ENCODE assay signal across 8 cellular contexts in the genomic region with DNA sequence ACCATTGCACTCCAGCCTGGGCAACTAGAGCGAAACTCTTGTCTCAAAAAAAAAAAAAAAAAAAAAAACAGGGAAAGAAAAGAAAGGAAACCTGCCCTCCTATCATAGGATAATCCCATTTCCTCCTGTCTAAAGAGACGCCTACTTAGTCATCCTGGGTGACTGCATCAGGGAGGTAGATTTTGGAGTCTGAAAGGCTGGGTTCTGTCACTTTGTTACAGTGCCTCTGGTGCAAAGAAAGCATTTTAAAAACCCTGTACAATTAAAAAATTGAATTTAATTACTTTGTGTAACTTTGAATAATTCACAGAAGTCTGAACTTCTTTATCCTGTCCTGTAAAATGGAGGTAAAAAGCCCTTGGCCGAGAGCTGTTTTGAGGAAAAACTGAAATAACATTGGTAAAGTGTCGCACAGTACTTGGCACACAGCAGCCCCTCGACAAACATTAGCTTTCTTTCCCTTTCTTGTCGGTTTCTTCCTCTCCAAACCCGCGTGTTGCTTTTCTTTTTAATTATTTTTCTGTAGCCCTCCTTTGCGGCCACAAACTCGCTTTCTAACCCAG. TPM values are rescaled to one million over a fixed set of nuclear protein-coding genes. Genes with fewer than 3 reads are reported as not detected.
DNase-seq lines count a peak whose midpoint lies in the region; ATAC-seq, FAIRE-seq and TF ChIP-seq lines count a peak whose summit lies in the region.

No MANE protein-coding gene starts in this region.

- no peak for FAIRE-seq in GM12878 (lab: Jason Lieb, UNC)

- WGBS in HUES64: 74% methylated on average over 10 of the region's 10 CpGs
- WGBS in GM12878 (ENCODE audit: insufficient coverage, insufficient replicate concordance, low lambda C conversion rate, missing lambda C conversion rate): 18% methylated on average over 9 of the region's 10 CpGs
- whole genome bisulfite sequencing in liver: 56% methylated on average over 10 of the region's 10 CpGs

- H2AFZ ChIP-seq in GM12878 (ENCODE audit: control insufficient read depth, low read depth, low read length): peak overlapping the region; percentile 95

- H3K4me3 ChIP-seq in HUES64 (ENCODE audit: low read length) (peak overlapping the region; percentile 93), GM12878 (peak overlapping the region; percentile 70), liver (ENCODE audit: low read depth in 1 of 3, low read length in 3 of 3) (peak overlapping the region; percentile 46 to 98 (median 83)), upper lobe of right lung (peak overlapping the region; percentile 92)

- H3K79me2 ChIP-seq in GM12878 (ENCODE audit: control insufficient read depth, insufficient read depth, low read length): peaks cover 41% of the 10 kb centered on the region

- H4K20me1 ChIP-seq in GM12878 (ENCODE audit: control insufficient read depth, insufficient read depth): no peaks in the 10 kb centered on the region

- H3K9ac ChIP-seq in HUES64 (ENCODE audit: low read depth, low read length) (no peak overlapping the region; the same call in 1 of the 2 replicates), GM12878 (ENCODE audit: control insufficient read depth, insufficient read depth, low read length) (peak overlapping the region; percentile 86), liver (ENCODE audit: low read depth in 1 of 2, low read length in 2 of 2) (peak overlapping the region; percentile 22 to 70)

- intact Hi-C loops in CD4-positive, alpha-beta T cell (cut with DNase I, micrococcal nuclease): loop anchor here in 1 of 2 experiments (2.0 to 5.0 kb wide), 4 partner anchors 16 to 184 kb away; a partner anchor contains a TSS
- intact Hi-C loops in GM12878 (cut with micrococcal nuclease; ENCODE audit: unreplicated experiment) (no loop called here), upper lobe of right lung (cut with DNase I) (loop anchor here (10.0 kb wide), 1 partner anchor 46 kb away; a partner anchor contains a TSS)

- no peak for TF ChIP-seq POLR2A in GM12878 (IDR thresholded peaks at IDR 0.05; ENCODE audit: low read depth, low read length)

- H3K4me1 ChIP-seq in HUES64 (ENCODE audit: insufficient read depth, low read length) (no peaks in the 10 kb centered on the region), GM12878 (ENCODE audit: control insufficient read depth, insufficient read depth, low read length) (peaks cover 3% of the 10 kb centered on the region; the same call in 1 of the 2 replicates), liver (ENCODE audit: control insufficient read depth in 4 of 4, insufficient read depth in 4 of 4, low read length in 3 of 4) (peaks cover 3 to 14% (median 12%) of the 10 kb centered on the region in 4 donors), upper lobe of right lung (peaks cover 14% of the 10 kb centered on the region)

- peak overlapping the region; percentile 100 for H3K4me3 Mint-ChIP-seq in CD4-positive, alpha-beta T cell

- RAD21 ChIA-PET in GM12878 (lab: Charles Lee; ENCODE audit: unreplicated experiment): interaction anchor here (0.7 to 4.3 kb wide), 16 partner anchors 10 to 183 kb away, joined by 3 to 25 read pairs (median 4); a partner anchor contains a TSS

- no peak for TF ChIP-seq EP300 in GM12878 (IDR thresholded peaks at IDR 0.05; ENCODE audit: borderline replicate concordance in 1 of 2, control insufficient read depth in 1 of 2, low read depth in 2 of 2, low read length in 2 of 2)

- H3K27me3 ChIP-seq in CD4-positive, alpha-beta T cell (ENCODE audit: control insufficient read depth, insufficient read depth, low read length): no peaks in the 10 kb centered on the region
- no peaks in the 10 kb centered on the region for H3K27me3 ChIP-seq in HUES64 (ENCODE audit: insufficient read depth, low read length)
- H3K27me3 ChIP-seq in GM12878 (replicated peaks in 1 of 2; ENCODE audit: control insufficient read depth in 2 of 2, insufficient read depth in 2 of 2, low read length in 1 of 2): no peaks in the 10 kb centered on the region
- H3K27me3 ChIP-seq in liver (ENCODE audit: control insufficient read depth in 4 of 4, insufficient read depth in 4 of 4, low read length in 3 of 4): no peaks in the 10 kb centered on the region
- no peaks in the 10 kb centered on the region for H3K27me3 ChIP-seq in upper lobe of right lung

- BruUV-seq in GM12878 (replicated peaks; lab: Mats Ljungman, UMichigan): TSS peak; percentile 100

- H3K4me2 ChIP-seq in GM12878 (ENCODE audit: control insufficient read depth, insufficient read depth): peak overlapping the region; percentile 83

- H3K4me1 Mint-ChIP-seq in CD4-positive, alpha-beta T cell (ENCODE audit: low read depth): peaks cover 47% of the 10 kb centered on the region

- peaks cover 41% of the 10 kb centered on the region for H3K36me3 Mint-ChIP-seq in CD4-positive, alpha-beta T cell (ENCODE audit: low read depth)

- in situ Hi-C loops in GM12878 (cut with MboI): no loop called here

- H3K9me3 ChIP-seq in CD4-positive, alpha-beta T cell (ENCODE audit: control insufficient read depth, low read length): no peaks in the 10 kb centered on the region
- H3K9me3 ChIP-seq in HUES64 (ENCODE audit: insufficient read depth, low read depth, low read length) (no peaks in the 10 kb centered on the region), GM12878 (replicated peaks; ENCODE audit: control insufficient read depth, insufficient read depth, low read length) (no peaks in the 10 kb centered on the region), liver (ENCODE audit: control insufficient read depth in 4 of 4, low read length in 3 of 4) (no peaks in the 10 kb centered on the region), upper lobe of right lung (no peaks in the 10 kb centered on the region)

- TF ChIP-seq RAD21 in GM12878 (IDR thresholded peaks at IDR 0.05; ENCODE audit: insufficient read depth, low read depth, low read length) (no peak), liver (IDR thresholded peaks at IDR 0.05) (no peak)

- peak overlapping the region; percentile 81 for H3K27ac ChIP-seq in CD4-positive, alpha-beta T cell (ENCODE audit: low read depth, low read length)
- H3K27ac ChIP-seq in HUES64 (ENCODE audit: low read depth, low read length) (no peak overlapping the region), GM12878 (ENCODE audit: control insufficient read depth, insufficient read depth) (peak overlapping the region; percentile 92), liver (ENCODE audit: low read depth in 1 of 2, low read length in 2 of 2) (peak overlapping the region; percentile 45 to 92), upper lobe of right lung (peak overlapping the region; percentile 83)

- ATAC-seq in CD4-positive, alpha-beta T cell (ENCODE audit: poor library complexity): no peak
- ATAC-seq in GM12878: no peak
- no peak for ATAC-seq in upper lobe of right lung
- ATAC-seq in GM18520 (IDR thresholded peaks at IDR 0.05; ENCODE audit: unreplicated experiment): no peak
- ATAC-seq in HG03457 (IDR thresholded peaks at IDR 0.05; ENCODE audit: unreplicated experiment): no peak

- CTCF ChIA-PET in CD4-positive, alpha-beta T cell (lab: Charles Lee): interaction anchor here (0.8 to 3.2 kb wide), 15 partner anchors 10 to 97 kb away, joined by 3 to 27 read pairs (median 3); a partner anchor contains a TSS
- CTCF ChIA-PET in GM12878 (lab: Yijun Ruan, JAX): interaction anchor here (0.7 to 2.6 kb wide), 11 partner anchors 21 to 183 kb away, joined by 3 to 17 read pairs (median 7); a partner anchor contains a TSS

- H3K36me3 ChIP-seq in HUES64 (ENCODE audit: insufficient read depth, low read length) (no peaks in the 10 kb centered on the region; the same call in 1 of the 2 replicates), GM12878 (ENCODE audit: control insufficient read depth in 2 of 2, insufficient read depth in 2 of 2, low read length in 1 of 2) (no peaks in the 10 kb centered on the region; a peak in 1 of 4 replicates), liver (ENCODE audit: control insufficient read depth in 4 of 4, insufficient read depth in 3 of 4, low read depth in 1 of 4, low read length in 3 of 4) (no peaks in the 10 kb centered on the region), upper lobe of right lung (no peaks in the 10 kb centered on the region)

- no peak for TF ChIP-seq CTCF in CD4-positive, alpha-beta T cell (IDR thresholded peaks at IDR 0.05)
- TF ChIP-seq CTCF in GM12878 (IDR thresholded peaks at IDR 0.05 in 2 of 3, conservative IDR thresholded peaks at IDR 0.05 in 1 of 3; ENCODE audit: control insufficient read depth in 2 of 3, extremely low read depth in 1 of 3, insufficient read depth in 1 of 3, low read depth in 3 of 3, low read length in 3 of 3) (no peak), liver (IDR thresholded peaks at IDR 0.05; ENCODE audit: low read depth, low read length, missing input control) (no peak), upper lobe of right lung (IDR thresholded peaks at IDR 0.05) (no peak)

- SMC1A ChIA-PET in GM12878 (lab: Charles Lee; ENCODE audit: uncharacterized antibody, unreplicated experiment): interaction anchor here (0.7 to 2.9 kb wide), 12 partner anchors 21 to 103 kb away, joined by 3 to 18 read pairs (median 6); a partner anchor contains a TSS

- no peak for DNase-seq in CD4-positive, alpha-beta T cell
- DNase-seq in GM12878 (ENCODE audit: low read depth, low spot score): no peak
- DNase-seq in upper lobe of right lung: no peak
- DNase-seq in COLO668 (lab: John Stamatoyannopoulos, UW; ENCODE audit: unreplicated experiment): no peak

- H3K9me3 Mint-ChIP-seq in CD4-positive, alpha-beta T cell: no peaks in the 10 kb centered on the region

- H3K27me3 Mint-ChIP-seq in CD4-positive, alpha-beta T cell: no peaks in the 10 kb centered on the region

- peak overlapping the region; percentile 92 for H3K27ac Mint-ChIP-seq in CD4-positive, alpha-beta T cell

- POLR2A ChIA-PET in CD4-positive, alpha-beta T cell (lab: Charles Lee): interaction anchor here (0.7 to 9.2 kb wide), 37 partner anchors 8 to 360 kb away, joined by 3 to 175 read pairs (median 6); a partner anchor contains a TSS
- POLR2A ChIA-PET in GM12878 (lab: Charles Lee): interaction anchor here (0.6 to 2.5 kb wide), 18 partner anchors 15 to 528 kb away, joined by 3 to 16 read pairs (median 4); a partner anchor contains a TSS

RNA-seq across cellular contexts. Expression of a gene that starts 0.7 kb away (rescaled TPM):
- 10 to 100 TPM; 56.9 to 61.0 TPM for total RNA-seq in CD4-positive, alpha-beta T cell
- 76.7 TPM for polyA plus RNA-seq in HUES64 (2013, experiment 1 of 2)
- 86.6 TPM for polyA plus RNA-seq in HUES64 (2013, experiment 2 of 2)
- total RNA-seq in GM12878 (2013; cell fraction: nucleolus; rRNA removed): 223 and 249 TPM in 2 replicates
- 154 and 164 TPM in 2 replicates for total RNA-seq in GM12878 (2014; rRNA removed)
- total RNA-seq in GM12878 (2014; rRNA removed; fragmentation: Illumina TruSeq; extraction: Trizol): 145 and 147 TPM in 2 replicates
- total RNA-seq in GM12878 (2021): 153 and 154 TPM in 2 replicates
- polyA plus RNA-seq in GM12878 (2011; ENCODE audit: low read depth): 251 TPM
- polyA plus RNA-seq in GM12878 (2011; rRNA removed): 285 and 331 TPM in 2 replicates
- polyA plus RNA-seq in GM12878 (2011; cell fraction: cytosol; rRNA removed): 262 and 280 TPM in 2 replicates
- polyA plus RNA-seq in GM12878 (2011; cell fraction: nucleus; rRNA removed): 560 and 603 TPM in 2 replicates
- 155 and 221 TPM in 2 replicates for polyA plus RNA-seq in GM12878 (2012)
- 189 and 199 TPM in 2 replicates for polyA plus RNA-seq in GM12878 (2014; fragmentation: Illumina TruSeq; extraction: Trizol)
- 100 to 1,000 TPM; 150 to 151 TPM for polyA plus RNA-seq in GM12878 (2014; fragmentation: Nextera tagmentation; extraction: Ambion mirVana)
- 170 and 182 TPM in 2 replicates for polyA plus RNA-seq in GM12878 (2014; rRNA removed)
- 100 to 1,000 TPM; 196 to 206 TPM for polyA plus RNA-seq in GM12878 (2016; fragmentation: Nextera tagmentation; extraction: Ambion mirVana)
- 318 and 386 TPM in 2 replicates for polyA minus RNA-seq in GM12878 (2011; rRNA and poly(A)+ RNA removed)
- 63.9 and 75.7 TPM in 2 replicates for polyA minus RNA-seq in GM12878 (2011; cell fraction: cytosol; rRNA and poly(A)+ RNA removed)
- polyA minus RNA-seq in GM12878 (2011; cell fraction: nucleus; rRNA and poly(A)+ RNA removed): 138 and 194 TPM in 2 replicates
- total RNA-seq in liver: 10 to 100 TPM; 57.3 to 58.1 TPM
- 10 to 100 TPM; 32.1 to 33.1 TPM for polyA plus RNA-seq in liver
- 71.2 TPM for total RNA-seq in upper lobe of right lung

RNA-seq across cellular contexts. Expression of a gene that starts 40.2 kb away (rescaled TPM):
- 100 to 1,000 TPM; 187 to 188 TPM for total RNA-seq in CD4-positive, alpha-beta T cell
- 24.8 TPM for polyA plus RNA-seq in HUES64 (2013, experiment 1 of 2)
- polyA plus RNA-seq in HUES64 (2013, experiment 2 of 2): 24.1 TPM
- total RNA-seq in GM12878 (2013; cell fraction: nucleolus; rRNA removed): 18.5 and 22.2 TPM in 2 replicates
- total RNA-seq in GM12878 (2014; rRNA removed) (173 and 179 TPM in 2 replicates), GM12878 (2014; rRNA removed; fragmentation: Illumina TruSeq; extraction: Trizol) (97.7 and 109 TPM in 2 replicates), GM12878 (2021) (126 and 143 TPM in 2 replicates), liver (1 to 10 TPM in 1 of 2 donors, under 1 TPM in 1; 0.93 to 3.8 TPM), upper lobe of right lung (8.3 TPM)
- polyA plus RNA-seq in GM12878 (2011; ENCODE audit: low read depth): 43.6 TPM
- polyA plus RNA-seq in GM12878 (2011; rRNA removed) (27.3 and 49.7 TPM in 2 replicates), GM12878 (2014; fragmentation: Illumina TruSeq; extraction: Trizol) (60.5 and 107 TPM in 2 replicates), GM12878 (2014; fragmentation: Nextera tagmentation; extraction: Ambion mirVana) (10 to 100 TPM; 31.5 to 46.0 TPM), GM12878 (2014; rRNA removed) (130 and 141 TPM in 2 replicates), GM12878 (2016; fragmentation: Nextera tagmentation; extraction: Ambion mirVana) (100 to 1,000 TPM; 148 to 162 TPM), liver (1 to 10 TPM; 1.2 to 1.3 TPM)
- 65.6 and 72.1 TPM in 2 replicates for polyA plus RNA-seq in GM12878 (2011; cell fraction: cytosol; rRNA removed)
- 103 and 120 TPM in 2 replicates for polyA plus RNA-seq in GM12878 (2011; cell fraction: nucleus; rRNA removed)
- polyA plus RNA-seq in GM12878 (2012): 75.9 and 88.9 TPM in 2 replicates
- polyA minus RNA-seq in GM12878 (2011; rRNA and poly(A)+ RNA removed): 44.6 and 73.7 TPM in 2 replicates
- polyA minus RNA-seq in GM12878 (2011; cell fraction: cytosol; rRNA and poly(A)+ RNA removed): 18.1 and 22.3 TPM in 2 replicates
- polyA minus RNA-seq in GM12878 (2011; cell fraction: nucleus; rRNA and poly(A)+ RNA removed): 19.1 and 27.7 TPM in 2 replicates

RNA-seq across cellular contexts. Expression of a gene that starts 44.2 kb away (rescaled TPM):
- under 1 TPM; 0.38 to 0.45 TPM for total RNA-seq in CD4-positive, alpha-beta T cell
- 0.85 TPM for polyA plus RNA-seq in HUES64 (2013, experiment 1 of 2)
- 1.0 TPM for polyA plus RNA-seq in HUES64 (2013, experiment 2 of 2)
- total RNA-seq in GM12878 (2013; cell fraction: nucleolus; rRNA removed): 0.48 and 0.81 TPM in 2 replicates
- total RNA-seq in GM12878 (2014; rRNA removed): 0.38 and 0.45 TPM in 2 replicates
- total RNA-seq in GM12878 (2014; rRNA removed; fragmentation: Illumina TruSeq; extraction: Trizol): 0.27 and 0.37 TPM in 2 replicates
- 0.62 and 0.88 TPM in 2 replicates for total RNA-seq in GM12878 (2021)
- polyA plus RNA-seq in GM12878 (2011; ENCODE audit: low read depth): not detected
- 0.19 TPM in 1 of 2 replicates, not detected in the other for polyA plus RNA-seq in GM12878 (2011; rRNA removed)
- 0.12 and 0.23 TPM in 2 replicates for polyA plus RNA-seq in GM12878 (2011; cell fraction: cytosol; rRNA removed)
- 0.21 and 0.45 TPM in 2 replicates for polyA plus RNA-seq in GM12878 (2011; cell fraction: nucleus; rRNA removed)
- polyA plus RNA-seq in GM12878 (2012): 0.29 and 0.58 TPM in 2 replicates
- polyA plus RNA-seq in GM12878 (2014; fragmentation: Illumina TruSeq; extraction: Trizol): 0.07 and 0.52 TPM in 2 replicates
- polyA plus RNA-seq in GM12878 (2014; fragmentation: Nextera tagmentation; extraction: Ambion mirVana): under 1 TPM in 1 of 2 experiments, not detected in 1; 0.07 TPM
- 0.69 and 1.2 TPM in 2 replicates for polyA plus RNA-seq in GM12878 (2014; rRNA removed)
- polyA plus RNA-seq in GM12878 (2016; fragmentation: Nextera tagmentation; extraction: Ambion mirVana): under 1 TPM; 0.26 to 0.47 TPM
- 0.36 TPM in 1 of 2 replicates, not detected in the other for polyA minus RNA-seq in GM12878 (2011; rRNA and poly(A)+ RNA removed)
- polyA minus RNA-seq in GM12878 (2011; cell fraction: cytosol; rRNA and poly(A)+ RNA removed): not detected in 2 replicates
- not detected in 2 replicates for polyA minus RNA-seq in GM12878 (2011; cell fraction: nucleus; rRNA and poly(A)+ RNA removed)
- 1 to 10 TPM in 1 of 2 donors, under 1 TPM in 1; 0.47 to 2.8 TPM for total RNA-seq in liver
- 1 to 10 TPM; 4.8 to 9.2 TPM for polyA plus RNA-seq in liver
- 65.9 TPM for total RNA-seq in upper lobe of right lung

RNA-seq across cellular contexts. Expression of a gene that starts 44.8 kb away (rescaled TPM):
- 10 to 100 TPM; 23.4 to 23.6 TPM for total RNA-seq in CD4-positive, alpha-beta T cell
- polyA plus RNA-seq in HUES64 (2013, experiment 1 of 2): 545 TPM
- polyA plus RNA-seq in HUES64 (2013, experiment 2 of 2): 572 TPM
- 37.8 and 40.5 TPM in 2 replicates for total RNA-seq in GM12878 (2013; cell fraction: nucleolus; rRNA removed)
- 106 TPM in 2 replicates for total RNA-seq in GM12878 (2014; rRNA removed)
- total RNA-seq in GM12878 (2014; rRNA removed; fragmentation: Illumina TruSeq; extraction: Trizol): 71.4 and 80.8 TPM in 2 replicates
- 180 and 191 TPM in 2 replicates for total RNA-seq in GM12878 (2021)
- 85.9 TPM for polyA plus RNA-seq in GM12878 (2011; ENCODE audit: low read depth)
- polyA plus RNA-seq in GM12878 (2011; rRNA removed): 106 and 147 TPM in 2 replicates
- 195 and 246 TPM in 2 replicates for polyA plus RNA-seq in GM12878 (2011; cell fraction: cytosol; rRNA removed)
- 53.2 and 58.0 TPM in 2 replicates for polyA plus RNA-seq in GM12878 (2011; cell fraction: nucleus; rRNA removed)
- polyA plus RNA-seq in GM12878 (2012): 125 and 138 TPM in 2 replicates
- polyA plus RNA-seq in GM12878 (2014; fragmentation: Illumina TruSeq; extraction: Trizol): 189 and 225 TPM in 2 replicates
- 10 to 100 TPM; 14.5 to 32.6 TPM for polyA plus RNA-seq in GM12878 (2014; fragmentation: Nextera tagmentation; extraction: Ambion mirVana)
- 200 and 211 TPM in 2 replicates for polyA plus RNA-seq in GM12878 (2014; rRNA removed)
- 100 to 1,000 TPM; 169 to 194 TPM for polyA plus RNA-seq in GM12878 (2016; fragmentation: Nextera tagmentation; extraction: Ambion mirVana)
- 88.5 and 105 TPM in 2 replicates for polyA minus RNA-seq in GM12878 (2011; rRNA and poly(A)+ RNA removed)
- 30.7 and 31.0 TPM in 2 replicates for polyA minus RNA-seq in GM12878 (2011; cell fraction: cytosol; rRNA and poly(A)+ RNA removed)
- polyA minus RNA-seq in GM12878 (2011; cell fraction: nucleus; rRNA and poly(A)+ RNA removed): 29.0 and 35.5 TPM in 2 replicates
- total RNA-seq in liver: 10 to 100 TPM; 13.0 to 20.3 TPM
- polyA plus RNA-seq in liver: 10 to 100 TPM; 16.6 to 29.5 TPM
- total RNA-seq in upper lobe of right lung: 44.5 TPM

Comparison
In these comparisons a context has a peak if more than half of its experiments do, and no peak if none do; other contexts are left out.
1. RNA of a gene that starts 44.2 kb away (total RNA-seq): 65.9 TPM in upper lobe of right lung (single experiment); 0.47 to 2.8 TPM in liver, 0.27 to 0.88 TPM in GM12878 and 0.38 to 0.45 TPM in CD4-positive, alpha-beta T cell; every median in the first group is over 10 times any median in the second.
2. Peak in every context shown above with its lines, with median percentiles within 50 percentile points of each other: H3K4me3 ChIP-seq.